Comparison of ENCODE assay signal across 8 cellular contexts in the genomic region with DNA sequence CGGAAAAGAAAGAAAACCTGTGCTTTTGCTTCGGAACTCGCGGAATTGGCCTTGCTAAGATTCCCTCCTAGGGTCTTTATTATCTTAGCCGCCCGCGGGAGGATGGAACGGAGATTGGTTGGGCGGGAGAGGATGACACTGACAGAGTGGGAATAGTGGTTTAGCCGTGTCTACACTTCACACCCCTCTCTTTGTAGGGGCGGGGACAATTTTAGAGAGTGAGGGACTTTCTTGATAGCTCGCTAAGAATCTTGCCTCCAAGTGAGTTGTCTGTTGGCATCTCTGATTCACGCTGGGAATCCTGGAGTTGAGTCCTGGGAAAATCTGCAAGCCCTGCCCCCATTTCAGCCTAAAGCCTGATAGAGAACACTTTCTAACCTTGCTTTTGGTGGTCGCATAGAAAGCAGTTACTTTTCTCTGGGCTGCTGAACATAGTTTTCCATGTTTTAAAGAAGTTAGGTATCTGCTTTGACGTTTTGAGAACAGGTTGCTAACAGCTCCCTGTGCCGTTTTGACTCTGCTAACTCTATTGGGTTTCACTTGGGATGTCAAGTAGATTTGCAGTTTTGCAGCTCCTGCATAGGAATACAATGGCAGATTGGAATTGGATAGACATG. TPM values are rescaled to one million over a fixed set of nuclear protein-coding genes. Genes with fewer than 3 reads are reported as not detected.
DNase-seq lines count a peak whose midpoint lies in the region; ATAC-seq and TF ChIP-seq lines count a peak whose summit lies in the region.

No MANE protein-coding gene starts in this region.

- DNase-seq in SJCRH30 (peak in 1 of 2 experiments; percentile 19), chondrocyte (ENCODE audit: low spot score) (no peak), lower lobe of right lung (no peak), epidermal melanocyte (ENCODE audit: insufficient read length, low spot score) (no peak)
- peak; percentile 28 for DNase-seq in stimulated activated naive B cell treated with anti-CD40 and anti-IgM and Interleukin-4, amounts not matched to agents 10 μg/mL and 1 μg/mL and 100 μg/mL, for 72 hours

- intact Hi-C loops in lower lobe of right lung (cut with DNase I): no loop called here

- H3K9me3 Mint-ChIP-seq in chondrocyte (ENCODE audit: low read depth): peaks cover under 1% of the 10 kb centered on the region
- no peaks in the 10 kb centered on the region for H3K9me3 Mint-ChIP-seq in stimulated activated naive B cell treated with anti-CD40 and anti-IgM and Interleukin-4, amounts not matched to agents 10 μg/mL and 1 μg/mL and 100 μg/mL, for 72 hours

- H3K27me3 ChIP-seq in SJCRH30 (no peaks in the 10 kb centered on the region), lower lobe of right lung (ENCODE audit: low read depth) (no peaks in the 10 kb centered on the region)

- ATAC-seq in HG02588 (IDR thresholded peaks at IDR 0.05; ENCODE audit: unreplicated experiment) (peak; percentile 1), lower lobe of right lung (peak in 1 of 2 donors; percentile 25), HG03039 (IDR thresholded peaks at IDR 0.05; ENCODE audit: unreplicated experiment) (no peak)
- ATAC-seq in stimulated activated naive B cell treated with anti-CD40 and anti-IgM and Interleukin-4, amounts not matched to agents 10 μg/mL and 1 μg/mL and 100 μg/mL, for 72 hours (replicated peaks): peak; percentile 21 to 36

- H3K9ac ChIP-seq in ES-I3 (ENCODE audit: low read depth, low read length): peak overlapping the region; percentile 90

- peak overlapping the region; percentile 98 for H3K27ac Mint-ChIP-seq in chondrocyte (ENCODE audit: unreplicated experiment)
- H3K27ac Mint-ChIP-seq in stimulated activated naive B cell treated with anti-CD40 and anti-IgM and Interleukin-4, amounts not matched to agents 10 μg/mL and 1 μg/mL and 100 μg/mL, for 72 hours: peak overlapping the region; percentile 99

- H3K36me3 Mint-ChIP-seq in chondrocyte (ENCODE audit: low read depth): peaks cover 8% of the 10 kb centered on the region
- H3K36me3 Mint-ChIP-seq in stimulated activated naive B cell treated with anti-CD40 and anti-IgM and Interleukin-4, amounts not matched to agents 10 μg/mL and 1 μg/mL and 100 μg/mL, for 72 hours: peaks cover 9 to 18% of the 10 kb centered on the region in 2 donors

- H3K27me3 Mint-ChIP-seq in chondrocyte (ENCODE audit: low read depth): no peaks in the 10 kb centered on the region
- H3K27me3 Mint-ChIP-seq in stimulated activated naive B cell treated with anti-CD40 and anti-IgM and Interleukin-4, amounts not matched to agents 10 μg/mL and 1 μg/mL and 100 μg/mL, for 72 hours: no peaks in the 10 kb centered on the region

- H3K4me1 Mint-ChIP-seq in chondrocyte (ENCODE audit: low read depth): peaks cover 23% of the 10 kb centered on the region
- peaks cover 2 to 12% of the 10 kb centered on the region in 2 donors for H3K4me1 Mint-ChIP-seq in stimulated activated naive B cell treated with anti-CD40 and anti-IgM and Interleukin-4, amounts not matched to agents 10 μg/mL and 1 μg/mL and 100 μg/mL, for 72 hours

- H3K36me3 ChIP-seq in ES-I3 (ENCODE audit: insufficient read depth, low read length) (peaks cover 22% of the 10 kb centered on the region), SJCRH30 (peaks cover 34% of the 10 kb centered on the region), lower lobe of right lung (peaks cover 33% of the 10 kb centered on the region)

- peak overlapping the region; percentile 93 for H3K27ac ChIP-seq in SJCRH30
- peak overlapping the region; percentile 91 for H3K27ac ChIP-seq in lower lobe of right lung

- H3K4me3 ChIP-seq in SJCRH30 (peak overlapping the region; percentile 94), lower lobe of right lung (peak overlapping the region; percentile 93)

- peaks cover 7% of the 10 kb centered on the region; the same call in 1 of the 2 replicates for H3K4me1 ChIP-seq in ES-I3 (ENCODE audit: insufficient read depth, low read length)
- peaks cover 6% of the 10 kb centered on the region; the same call in 1 of the 2 replicates for H3K4me1 ChIP-seq in SJCRH30
- peaks cover 22% of the 10 kb centered on the region for H3K4me1 ChIP-seq in lower lobe of right lung

- TF ChIP-seq CTCF in chondrocyte (IDR thresholded peaks at IDR 0.05) (no peak), lower lobe of right lung (IDR thresholded peaks at IDR 0.05) (no peak)

- H3K4me3 Mint-ChIP-seq in chondrocyte (ENCODE audit: unreplicated experiment): peak overlapping the region; percentile 92
- H3K4me3 Mint-ChIP-seq in stimulated activated naive B cell treated with anti-CD40 and anti-IgM and Interleukin-4, amounts not matched to agents 10 μg/mL and 1 μg/mL and 100 μg/mL, for 72 hours: peak overlapping the region; percentile 97

- H3K9me3 ChIP-seq in ES-I3 (ENCODE audit: control insufficient read depth, insufficient read depth, low read length) (no peaks in the 10 kb centered on the region), SJCRH30 (replicated peaks) (no peaks in the 10 kb centered on the region), lower lobe of right lung (no peaks in the 10 kb centered on the region)

RNA-seq across cellular contexts. Expression of gene NOL11, which starts 0.7 kb away (rescaled TPM):
- 109 and 115 TPM in 2 replicates for total RNA-seq in SJCRH30 (2014; rRNA removed; shearing (Covaris generic))
- total RNA-seq in chondrocyte (20.9 to 34.4 TPM (median 25.0 TPM) in 3 replicates), lower lobe of right lung (32.8 TPM)
